2 cellular contexts compared by ENCODE assay signal in the genomic region with DNA sequence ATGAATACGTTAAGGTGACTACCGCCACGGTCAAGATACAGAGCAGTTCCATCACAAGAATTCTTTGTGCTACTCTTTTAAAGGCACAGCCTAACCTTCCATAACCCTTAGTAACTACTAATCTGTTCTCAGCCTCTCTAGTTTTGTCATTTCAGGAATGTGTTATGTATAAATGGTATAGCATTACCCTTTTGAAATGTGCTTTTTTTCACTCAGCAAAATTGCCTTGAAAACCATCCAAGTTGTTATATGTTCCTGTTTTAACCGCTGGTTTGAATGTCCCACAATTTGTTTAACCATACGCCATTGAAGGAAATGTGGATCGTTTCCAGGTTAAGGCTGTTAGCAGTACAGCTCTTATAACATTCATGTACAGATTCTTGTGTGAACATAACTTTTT.
TF ChIP-seq lines count a peak whose summit lies in the region.

No MANE protein-coding gene starts in this region.

TF ChIP-seq in IMR-90, 13 proteins besides CTCF, POLR2A, EP300 and RAD21:
- TF ChIP-seq SMC3 (IDR thresholded peaks at IDR 0.05; ENCODE audit: low read depth, low read length) (no peak), MAZ (IDR thresholded peaks at IDR 0.05; ENCODE audit: borderline replicate concordance, low read depth, low read length) (no peak), NFE2L2 (IDR thresholded peaks at IDR 0.05; ENCODE audit: low read depth, low read length) (no peak), CHD1 (IDR thresholded peaks at IDR 0.05; ENCODE audit: low read depth, low read length) (no peak), RFX5 (IDR thresholded peaks at IDR 0.05; ENCODE audit: low read depth, low read length) (no peak), MAFK (IDR thresholded peaks at IDR 0.05; ENCODE audit: low read depth, low read length) (no peak), MXI1 (IDR thresholded peaks at IDR 0.05; ENCODE audit: borderline replicate concordance, low read depth, low read length) (no peak), FOS (IDR thresholded peaks at IDR 0.05; ENCODE audit: low read depth, low read length) (no peak), RCOR1 (IDR thresholded peaks at IDR 0.05; ENCODE audit: insufficient replicate concordance, low read length) (no peak), BHLHE40 (IDR thresholded peaks at IDR 0.05; ENCODE audit: low read depth, low read length) (no peak), CEBPB (IDR thresholded peaks at IDR 0.05; ENCODE audit: low read depth, low read length) (no peak)
- TF ChIP-seq, protein P1, sequence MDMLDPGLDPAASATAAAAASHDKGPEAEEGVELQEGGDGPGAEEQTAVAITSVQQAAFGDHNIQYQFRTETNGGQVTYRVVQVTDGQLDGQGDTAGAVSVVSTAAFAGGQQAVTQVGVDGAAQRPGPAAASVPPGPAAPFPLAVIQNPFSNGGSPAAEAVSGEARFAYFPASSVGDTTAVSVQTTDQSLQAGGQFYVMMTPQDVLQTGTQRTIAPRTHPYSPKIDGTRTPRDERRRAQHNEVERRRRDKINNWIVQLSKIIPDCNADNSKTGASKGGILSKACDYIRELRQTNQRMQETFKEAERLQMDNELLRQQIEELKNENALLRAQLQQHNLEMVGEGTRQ (IDR thresholded peaks at IDR 0.05; ENCODE audit: low read depth, low read length), result no peak
- TF ChIP-seq, protein P2, sequence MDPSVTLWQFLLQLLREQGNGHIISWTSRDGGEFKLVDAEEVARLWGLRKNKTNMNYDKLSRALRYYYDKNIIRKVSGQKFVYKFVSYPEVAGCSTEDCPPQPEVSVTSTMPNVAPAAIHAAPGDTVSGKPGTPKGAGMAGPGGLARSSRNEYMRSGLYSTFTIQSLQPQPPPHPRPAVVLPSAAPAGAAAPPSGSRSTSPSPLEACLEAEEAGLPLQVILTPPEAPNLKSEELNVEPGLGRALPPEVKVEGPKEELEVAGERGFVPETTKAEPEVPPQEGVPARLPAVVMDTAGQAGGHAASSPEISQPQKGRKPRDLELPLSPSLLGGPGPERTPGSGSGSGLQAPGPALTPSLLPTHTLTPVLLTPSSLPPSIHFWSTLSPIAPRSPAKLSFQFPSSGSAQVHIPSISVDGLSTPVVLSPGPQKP (IDR thresholded peaks at IDR 0.05; ENCODE audit: borderline replicate concordance, low read depth, low read length), result no peak

TF ChIP-seq in endothelial cell of umbilical vein, 7 proteins besides CTCF, POLR2A, EP300 and RAD21:
- TF ChIP-seq POLR2AphosphoS5 (IDR thresholded peaks at IDR 0.05; ENCODE audit: insufficient read depth, low read depth, low read length) (no peak), EZH2 (IDR thresholded peaks at IDR 0.05; ENCODE audit: borderline replicate concordance, low read depth, low read length, severe bottlenecking) (no peak), FOS (IDR thresholded peaks at IDR 0.05; ENCODE audit: borderline replicate concordance, insufficient read depth, low read length) (no peak), GATA2 (IDR thresholded peaks at IDR 0.05; ENCODE audit: insufficient read depth, insufficient read length, low read depth, low read length) (no peak), JUN (IDR thresholded peaks at IDR 0.05; ENCODE audit: borderline replicate concordance, insufficient read depth, insufficient read length, low read depth) (no peak), MYC (IDR thresholded peaks at IDR 0.05; ENCODE audit: low read depth, low read length) (no peak)
- TF ChIP-seq, protein P3, sequence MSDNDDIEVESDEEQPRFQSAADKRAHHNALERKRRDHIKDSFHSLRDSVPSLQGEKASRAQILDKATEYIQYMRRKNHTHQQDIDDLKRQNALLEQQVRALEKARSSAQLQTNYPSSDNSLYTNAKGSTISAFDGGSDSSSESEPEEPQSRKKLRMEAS (IDR thresholded peaks at IDR 0.05; ENCODE audit: insufficient read depth, insufficient read length), result no peak
